ENCODE assay signal across 1 cellular context in genomic region chr17:38800237-38800760, GRCh38.
TF ChIP-seq lines count a peak whose summit lies in the region.

No MANE protein-coding gene starts in this region.

TF ChIP-seq in GM12878, 131 proteins besides CTCF, POLR2A, EP300 and RAD21:
- TF ChIP-seq BMI1 (IDR thresholded peaks at IDR 0.05; ENCODE audit: borderline replicate concordance) (peak; percentile 42; the same call in 1 of the 2 replicates), NR2F1 (conservative IDR thresholded peaks at IDR 0.05) (0 out of 2 replicates have a peak, but pooled peaks have one; percentile 5), NKRF (conservative IDR thresholded peaks at IDR 0.05) (peak; percentile 45; the same call in 1 of the 2 replicates), KDM1A (IDR thresholded peaks at IDR 0.05; ENCODE audit: borderline replicate concordance) (no peak), HDGF (IDR thresholded peaks at IDR 0.05) (0 out of 2 replicates have a peak, but pooled peaks have one; percentile 5), ZNF274 (IDR thresholded peaks at IDR 0.05; ENCODE audit: insufficient read depth, insufficient read length) (no peak), PML (IDR thresholded peaks at IDR 0.05; ENCODE audit: low read length) (0 out of 2 replicates have a peak, but pooled peaks have one; percentile 54)
